Comparison of ENCODE assay signal across 35 cellular contexts in the genomic region with DNA sequence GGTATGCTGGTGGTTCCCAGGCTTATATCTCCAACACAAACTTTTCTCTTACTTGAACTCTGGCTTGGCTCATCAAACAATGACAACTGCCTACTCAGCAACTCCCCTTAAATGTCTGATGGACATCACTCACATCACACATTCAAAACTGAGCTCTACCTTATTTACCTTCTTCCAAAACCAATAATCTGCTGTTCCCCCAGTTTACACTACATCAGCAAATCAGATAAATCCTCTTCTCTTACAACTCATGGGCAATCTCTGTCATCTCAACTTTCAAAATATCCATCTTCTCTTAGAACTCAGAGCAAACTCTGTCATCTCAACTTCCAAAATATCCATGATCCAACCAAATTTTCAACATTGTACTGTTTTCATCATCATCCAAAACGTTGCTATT.
"Had no signal": no experiment of that assay in that cellular context is flagged by ENCODE, and none has a peak within 500 bp of the region (broad histone marks: within the 10 kb centered on the region; RNA-seq: fewer than 3 reads in every experiment).

No MANE protein-coding gene starts in this region.

- H3K27me3 ChIP-seq: MG63 had no signal

- H3K4me3 ChIP-seq: MG63 had no signal

- H3K36me3 ChIP-seq: MG63 had no signal

- DNase-seq: Kasumi-1, MG63, MM.1S, MV-4-11, NCI-H1048, NCI-H1092, NCI-H1092 treated with DMSO at 0.1 percent for 48 hours, NCI-H1105, NCI-H1105 treated with DMSO at 0.1 percent for 48 hours, NCI-H1417, NCI-H1417 treated with DMSO at 0.1 percent for 48 hours, NCI-H1436, NCI-H1436 treated with DMSO at 0.1 percent for 48 hours, NCI-H146, NCI-H1694, NCI-H1694 treated with DMSO at 0.1 percent for 48 hours, NCI-H187, NCI-H187 treated with DMSO at 0.1 percent for 48 hours, NCI-H1930, NCI-H2029, NCI-H2029 treated with DMSO at 0.1 percent for 48 hours, NCI-H2081, NCI-H2081 treated with DMSO at 0.1 percent for 48 hours, NCI-H2107, NCI-H2171, NCI-H2171 treated with DMSO at 0.1 percent for 48 hours, NCI-H2227 treated with DMSO at 0.1 percent for 48 hours, NCI-H345, NCI-H446, NCI-H446 treated with DMSO at 0.1 percent for 48 hours, NCI-H510A, NCI-H510A treated with DMSO at 0.1 percent for 48 hours, NCI-H524, NCI-H524 treated with DMSO at 0.1 percent for 48 hours, NCI-H526 had no signal

- H3K9me3 ChIP-seq: MG63 had no signal
